ENCODE assay signal across 16 cellular contexts in genomic region chr4:158962396-158962795, GRCh38.
"Had no signal": no experiment of that assay in that cellular context is flagged by ENCODE, and none has a peak within 500 bp of the region (broad histone marks: within the 10 kb centered on the region; RNA-seq: fewer than 3 reads in every experiment).

No MANE protein-coding gene starts in this region.

- H3K27ac Mint-ChIP-seq: activated CD4-positive, alpha-beta memory T cell treated with anti-CD3 and anti-CD28 coated beads for 36 hours; activated naive CD8-positive, alpha-beta T cell treated with anti-CD3 and anti-CD28 coated beads, Interleukin-2, amount 10 ng/mL, durations not matched to agents 7 days and 5 days; activated T-cell treated with anti-CD3 and anti-CD28 coated beads, Interleukin-2, amount 50 U/mL, for 72 hours; memory B cell; nephron; stimulated activated naive B cell treated with anti-CD40 and anti-IgM and Interleukin-4, amounts not matched to agents 10 μg/mL and 1 μg/mL and 100 μg/mL, for 72 hours had no signal

- H3K27ac ChIP-seq: left lung, sigmoid colon, vagina had no signal

- H3K36me3 ChIP-seq: left lung, sigmoid colon, tibial nerve, vagina had no signal

- H3K36me3 Mint-ChIP-seq: activated CD4-positive, alpha-beta memory T cell treated with anti-CD3 and anti-CD28 coated beads for 36 hours; activated naive CD8-positive, alpha-beta T cell treated with anti-CD3 and anti-CD28 coated beads, Interleukin-2, amount 10 ng/mL, durations not matched to agents 7 days and 5 days; memory B cell had no signal

- ATAC-seq: activated CD4-positive, CD25-positive, alpha-beta regulatory T cell treated with anti-CD3 and anti-CD28 coated beads, Interleukin-2, amount 50 U/mL, for 24 hours; activated T-cell treated with anti-CD3 and anti-CD28 coated beads, Interleukin-2, amount 50 U/mL, for 72 hours; esophagus mucosa; left lung; stimulated activated naive B cell treated with anti-CD40 and anti-IgM and Interleukin-4, amounts not matched to agents 10 μg/mL and 1 μg/mL and 100 μg/mL, for 72 hours had no signal

- H3K4me1 ChIP-seq: left lung, sigmoid colon, vagina had no signal

- H3K4me1 Mint-ChIP-seq: activated naive CD8-positive, alpha-beta T cell treated with anti-CD3 and anti-CD28 coated beads, Interleukin-2, amount 10 ng/mL, durations not matched to agents 7 days and 5 days; memory B cell; stimulated activated naive B cell treated with anti-CD40 and anti-IgM and Interleukin-4, amounts not matched to agents 10 μg/mL and 1 μg/mL and 100 μg/mL, for 72 hours had no signal

- H3K27me3 ChIP-seq: left lung, sigmoid colon, tibial nerve, vagina had no signal

- H3K9me3 ChIP-seq: left lung, sigmoid colon, tibial nerve, vagina had no signal

- H3K4me3 ChIP-seq: left lung, sigmoid colon, tibial nerve, vagina had no signal

- DNase-seq: activated CD4-positive, alpha-beta memory T cell treated with anti-CD3 and anti-CD28 coated beads for 36 hours; activated naive CD8-positive, alpha-beta T cell treated with anti-CD3 and anti-CD28 coated beads, Interleukin-2, amount 10 ng/mL, durations not matched to agents 7 days and 5 days; activated T-cell treated with anti-CD3 and anti-CD28 coated beads, Interleukin-2, amount 50 U/mL, for 72 hours; aorta; glutamatergic neuron; islet precursor cell; left lung; sigmoid colon; stimulated activated CD4-positive, alpha-beta T cell treated with anti-CD3 and anti-CD28 coated beads, Interleukin-2, amount 100 ng/mL, for 24 hours; stimulated activated naive B cell treated with anti-CD40 and anti-IgM and Interleukin-4, amounts not matched to agents 10 μg/mL and 1 μg/mL and 100 μg/mL, for 72 hours had no signal

- H3K9me3 Mint-ChIP-seq: activated CD4-positive, alpha-beta memory T cell treated with anti-CD3 and anti-CD28 coated beads for 36 hours; activated naive CD8-positive, alpha-beta T cell treated with anti-CD3 and anti-CD28 coated beads, Interleukin-2, amount 10 ng/mL, durations not matched to agents 7 days and 5 days; nephron had no signal

- H3K4me3 Mint-ChIP-seq: activated CD4-positive, alpha-beta memory T cell treated with anti-CD3 and anti-CD28 coated beads for 36 hours; activated naive CD8-positive, alpha-beta T cell treated with anti-CD3 and anti-CD28 coated beads, Interleukin-2, amount 10 ng/mL, durations not matched to agents 7 days and 5 days; activated T-cell treated with anti-CD3 and anti-CD28 coated beads, Interleukin-2, amount 50 U/mL, for 72 hours; memory B cell; nephron; stimulated activated naive B cell treated with anti-CD40 and anti-IgM and Interleukin-4, amounts not matched to agents 10 μg/mL and 1 μg/mL and 100 μg/mL, for 72 hours had no signal
